Comparison of ENCODE assay signal across 1 cellular context in the genomic region with DNA sequence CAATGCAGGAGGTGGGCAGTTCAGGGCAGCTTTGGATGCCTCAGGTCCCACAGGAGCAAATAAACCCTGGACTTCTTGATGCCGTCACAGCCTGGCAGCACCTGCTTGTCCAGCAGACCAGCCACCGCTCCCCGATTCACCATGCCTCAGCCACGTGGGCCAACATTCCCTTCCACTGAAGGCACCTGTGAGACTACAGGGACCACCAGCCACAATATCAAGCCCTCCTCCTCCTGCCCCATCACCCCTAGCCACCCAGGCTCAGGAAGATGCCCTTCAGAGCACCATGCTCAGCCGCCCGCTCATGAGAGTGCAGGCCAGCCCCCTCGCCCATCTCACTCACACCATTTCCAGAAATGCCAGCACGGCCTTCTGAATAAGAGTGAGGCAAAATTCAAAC.
TF ChIP-seq lines count a peak whose summit lies in the region.

No MANE protein-coding gene starts in this region.

TF ChIP-seq in HepG2, 621 proteins besides CTCF, POLR2A, EP300 and RAD21 (continued from another document):
- TF ChIP-seq RERE (CRISPR knock-in tag; IDR thresholded peaks at IDR 0.05; ENCODE audit: low read depth) (no peak), NFAT5 (CRISPR knock-in tag; IDR thresholded peaks at IDR 0.05) (no peak), ZEB1 (IDR thresholded peaks at IDR 0.05; ENCODE audit: insufficient replicate concordance, low read depth) (no peak), KLF15 (CRISPR knock-in tag; IDR thresholded peaks at IDR 0.05; ENCODE audit: borderline replicate concordance) (no peak), ZFP90 (CRISPR knock-in tag; IDR thresholded peaks at IDR 0.05; ENCODE audit: borderline replicate concordance) (no peak), TBL1XR1 (IDR thresholded peaks at IDR 0.05; ENCODE audit: borderline replicate concordance, low read length, partially characterized antibody) (no peak), SNAI1 (CRISPR knock-in tag; IDR thresholded peaks at IDR 0.05; ENCODE audit: borderline replicate concordance) (no peak), ZNF614 (CRISPR knock-in tag; IDR thresholded peaks at IDR 0.05; ENCODE audit: borderline replicate concordance) (no peak), NFKB2 (CRISPR knock-in tag; IDR thresholded peaks at IDR 0.05; ENCODE audit: borderline replicate concordance) (0 out of 2 replicates have a peak, but pooled peaks have one; percentile 7), ZNF577 (CRISPR knock-in tag; IDR thresholded peaks at IDR 0.05; ENCODE audit: borderline replicate concordance, low read depth) (no peak), HNRNPUL1 (IDR thresholded peaks at IDR 0.05; ENCODE audit: low read depth, low read length) (no peak), ZNF572 (CRISPR knock-in tag; IDR thresholded peaks at IDR 0.05) (no peak), CHD2 (IDR thresholded peaks at IDR 0.05; ENCODE audit: low read depth, low read length) (no peak), MED1 (CRISPR knock-in tag; IDR thresholded peaks at IDR 0.05) (no peak), ZSCAN22 (CRISPR knock-in tag; IDR thresholded peaks at IDR 0.05) (no peak), FOXP1 (IDR thresholded peaks at IDR 0.05) (no peak), FOXP1 (CRISPR knock-in tag; IDR thresholded peaks at IDR 0.05) (no peak), ZFP1 (CRISPR knock-in tag; IDR thresholded peaks at IDR 0.05) (no peak), ZBTB43 (CRISPR knock-in tag; conservative IDR thresholded peaks at IDR 0.05) (no peak), ARNT2 (CRISPR knock-in tag; IDR thresholded peaks at IDR 0.05; ENCODE audit: low read depth) (no peak), ISX (CRISPR knock-in tag; conservative IDR thresholded peaks at IDR 0.05) (no peak), ZNF703 (CRISPR knock-in tag; IDR thresholded peaks at IDR 0.05; ENCODE audit: borderline replicate concordance) (0 out of 2 replicates have a peak, but pooled peaks have one; percentile 47), RCOR2 (CRISPR knock-in tag; IDR thresholded peaks at IDR 0.05) (no peak), ZNF576 (CRISPR knock-in tag; IDR thresholded peaks at IDR 0.05) (0 out of 2 replicates have a peak, but pooled peaks have one; percentile 46)
